Comparison of ENCODE assay signal across 34 cellular contexts in the genomic region with DNA sequence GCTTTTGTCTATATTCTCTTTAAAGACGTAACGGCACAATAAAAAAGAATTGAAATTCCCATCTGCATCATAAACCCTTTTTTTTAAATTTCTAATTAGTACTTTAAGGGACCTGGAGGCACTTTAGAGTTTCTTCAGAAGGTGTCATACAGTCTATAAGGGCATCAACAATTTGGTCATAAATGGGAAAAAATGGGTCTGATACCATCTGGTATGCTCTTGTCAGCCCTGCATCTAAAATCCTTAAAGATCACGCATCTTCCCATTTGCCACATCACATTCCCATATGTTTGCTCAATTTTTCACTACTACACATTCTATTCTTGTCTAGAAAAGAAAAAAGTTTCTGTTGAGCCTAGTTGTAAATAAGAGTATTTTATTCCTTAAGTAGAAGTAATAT.
"Had no signal": no experiment of that assay in that cellular context is flagged by ENCODE, and none has a peak within 500 bp of the region (broad histone marks: within the 10 kb centered on the region; RNA-seq: fewer than 3 reads in every experiment).

No MANE protein-coding gene starts in this region.

- H3K27ac ChIP-seq: adrenal gland, ascending aorta, body of pancreas, brain microvascular endothelial cell, breast epithelium, cardiac muscle cell had no signal

- H3K27me3 ChIP-seq: adrenal gland, ascending aorta, body of pancreas, brain microvascular endothelial cell, breast epithelium, cardiac muscle cell had no signal

- H3K36me3 ChIP-seq: adrenal gland, ascending aorta, brain microvascular endothelial cell, breast epithelium, cardiac muscle cell had no signal

- H3K4me3 ChIP-seq: adrenal gland, ascending aorta, body of pancreas, breast epithelium, cardiac muscle cell had no signal

- H3K9me3 ChIP-seq: adrenal gland, ascending aorta, body of pancreas, breast epithelium had no signal

- ATAC-seq: activated naive CD4-positive, alpha-beta T cell treated with anti-CD3 and anti-CD28 coated beads, Interleukin-2, amount 50 U/mL, for 72 hours; activated naive CD8-positive, alpha-beta T cell treated with anti-CD3 and anti-CD28 coated beads, Interleukin-2, amount 50 U/mL, for 24 hours; activated T-cell treated with anti-CD3 and anti-CD28 coated beads, Interleukin-2, amount 50 U/mL, for 4 hours; activated T-cell treated with anti-CD3 and anti-CD28 coated beads, Interleukin-2, amount 50 U/mL, for 72 hours; activated T-helper 17 cell treated with anti-CD3 and anti-CD28 coated beads, Interleukin-2, amount 50 U/mL, for 72 hours; body of pancreas had no signal

- FAIRE-seq: astrocyte, bronchial epithelial cell had no signal

- H3K4me1 ChIP-seq: adrenal gland, ascending aorta, body of pancreas, breast epithelium had no signal

- DNase-seq: activated effector memory CD4-positive, alpha-beta T cell treated with anti-CD3 and anti-CD28 coated beads, Interleukin-2, amount 50 U/mL, for 16 hours; activated effector memory CD4-positive, alpha-beta T cell treated with Interleukin-2 at 50 U/mL for 16 hours; activated gamma-delta T cell; activated gamma-delta T cell treated with Interleukin-2 at 50 U/mL for 16 hours; activated naive CD4-positive, alpha-beta T cell; activated naive CD4-positive, alpha-beta T cell treated with anti-CD3 and anti-CD28 coated beads for 36 hours; activated naive CD4-positive, alpha-beta T cell treated with anti-CD3 and anti-CD28 coated beads, Interleukin-2, amount 10 ng/mL, durations not matched to agents 7 days and 5 days; activated naive CD4-positive, alpha-beta T cell treated with anti-CD3 and anti-CD28 coated beads, Interleukin-2, amount 50 U/mL, for 16 hours; activated naive CD4-positive, alpha-beta T cell treated with Interleukin-2 at 50 U/mL for 16 hours; activated naive CD8-positive, alpha-beta T cell treated with anti-CD3 and anti-CD28 coated beads for 36 hours; activated naive CD8-positive, alpha-beta T cell treated with anti-CD3 and anti-CD28 coated beads, Interleukin-2, amount 10 ng/mL, durations not matched to agents 7 days and 5 days; activated naive CD8-positive, alpha-beta T cell treated with anti-CD3 and anti-CD28 coated beads, Interleukin-2, amount 50 U/mL, for 24 hours; activated T-cell treated with anti-CD3 and anti-CD28 coated beads, Interleukin-2, amount 50 U/mL, for 1 hour; activated T-cell treated with anti-CD3 and anti-CD28 coated beads, Interleukin-2, amount 50 U/mL, for 24 hours; activated T-cell treated with anti-CD3 and anti-CD28 coated beads, Interleukin-2, amount 50 U/mL, for 4 hours; activated T-cell treated with anti-CD3 and anti-CD28 coated beads, Interleukin-2, amount 50 U/mL, for 48 hours; activated T-cell treated with anti-CD3 and anti-CD28 coated beads, Interleukin-2, amount 50 U/mL, for 72 hours; adrenal gland; amniotic stem cell; amygdala; anterior cingulate cortex; aorta; body of pancreas; brain microvascular endothelial cell; caudate nucleus; central memory CD4-positive, alpha-beta T cell; cerebellar nuclear complex had no signal
